Comparison of ENCODE assay signal across 30 cellular contexts in genomic region chr4:19104176-19104575, GRCh38.
"Had no signal": no experiment of that assay in that cellular context is flagged by ENCODE, and none has a peak within 500 bp of the region (broad histone marks: within the 10 kb centered on the region; RNA-seq: fewer than 3 reads in every experiment).

No MANE protein-coding gene starts in this region.

- H2AFZ ChIP-seq: neural progenitor cell, parathyroid adenoma had no signal

- ATAC-seq: naive thymus-derived CD8-positive, alpha-beta T cell; natural killer cell treated with Interleukin-12 subunit alpha and Interleukin-12 subunit beta and Interleukin-15 and Interleukin-18, amount 100 ng/mL, for 72 hours; psoas muscle; right cardiac atrium; sciatic nerve; stimulated activated memory B cell treated with anti-CD40 and anti-IgM and Interleukin-4, amounts not matched to agents 10 μg/mL and 1 μg/mL and 100 μg/mL, for 72 hours; stimulated activated naive CD8-positive, alpha-beta T cell treated with anti-CD3 and anti-CD28 coated beads, Interleukin-15, amount 100 ng/mL, for 72 hours; stimulated activated naive CD8-positive, alpha-beta T cell treated with anti-CD3 and anti-CD28 coated beads, Interleukin-15, Interleukin-2, amounts not matched to agents 100 U/mL and 50 U/mL, for 24 hours had no signal

- DNase-seq: naive B cell; naive thymus-derived CD8-positive, alpha-beta T cell; occipital lobe; ovary; psoas muscle; right cardiac atrium; spleen; stimulated activated CD4-positive, alpha-beta T cell treated with anti-CD3 and anti-CD28 coated beads, Interleukin-12 subunit alpha, Interleukin-12 subunit beta, amount 100 ng/mL, for 4 hours; stimulated activated CD4-positive, alpha-beta T cell treated with anti-CD3 and anti-CD28 coated beads, Interleukin-1b, Interleukin-23, amount 100 ng/mL, for 48 hours; stimulated activated CD4-positive, alpha-beta T cell treated with anti-CD3 and anti-CD28 coated beads, Interleukin-4, amount 100 ng/mL, for 1 hour; stimulated activated CD4-positive, alpha-beta T cell treated with anti-CD3 and anti-CD28 coated beads, Interleukin-4, amount 100 ng/mL, for 4 hours; stimulated activated CD8-positive, alpha-beta memory T cell treated with anti-CD3 and anti-CD28 coated beads, Interleukin-4, amount 100 ng/mL, for 48 hours; stimulated activated naive CD4-positive, alpha-beta T cell; stimulated activated naive CD8-positive, alpha-beta T cell treated with anti-CD3 and anti-CD28 coated beads, Interleukin-15, amount 100 ng/mL, for 72 hours; stimulated activated naive CD8-positive, alpha-beta T cell treated with anti-CD3 and anti-CD28 coated beads, Interleukin-15, Interleukin-2, amounts not matched to agents 100 U/mL and 50 U/mL, for 24 hours; substantia nigra; testis; trophoblast cell; upper lobe of left lung had no signal

- H3K9ac ChIP-seq: neural progenitor cell, parathyroid adenoma had no signal

- FAIRE-seq: urothelium cell line had no signal

- H3K36me3 ChIP-seq: neural progenitor cell, ovary, spleen, suprapubic skin, tibial nerve, upper lobe of left lung, vagina had no signal

- H3K4me3 ChIP-seq: neural progenitor cell, ovary, psoas muscle, skin epidermis, smooth muscle cell, spleen, suprapubic skin, testis, tibial nerve, upper lobe of left lung, vagina had no signal

- H3K27me3 ChIP-seq: neural progenitor cell, ovary, spleen, suprapubic skin, testis, tibial nerve, upper lobe of left lung, vagina had no signal

- H3K9me3 ChIP-seq: ovary, psoas muscle, suprapubic skin, testis, tibial nerve, upper lobe of left lung, vagina had no signal

- H3K4me2 ChIP-seq: neural progenitor cell, smooth muscle cell had no signal

- H3K4me1 ChIP-seq: neural progenitor cell, parathyroid adenoma, psoas muscle, spleen, suprapubic skin, testis, tibial nerve, upper lobe of left lung, vagina had no signal

- H3K79me2 ChIP-seq: parathyroid adenoma had no signal

- H3K27ac ChIP-seq: neural progenitor cell, ovary, parathyroid adenoma, psoas muscle, skin epidermis, spleen, suprapubic skin, testis, tibial nerve, upper lobe of left lung, vagina had no signal
